ENCODE assay signal across 8 cellular contexts in genomic region chr9:100099722-100100042, GRCh38. TPM values are rescaled to one million over a fixed set of nuclear protein-coding genes. Genes with fewer than 3 reads are reported as not detected.
DNase-seq lines count a peak whose midpoint lies in the region; ATAC-seq and TF ChIP-seq lines count a peak whose summit lies in the region.

No MANE protein-coding gene starts in this region.

- no peak for TF ChIP-seq POLR2A in ovary (IDR thresholded peaks at IDR 0.05)

- DNase-seq in NCI-H345 treated with DMSO at 0.1 percent for 48 hours (lab: John Stamatoyannopoulos, UW; ENCODE audit: unreplicated experiment), result peak; percentile 49
- DNase-seq in NCI-H345 (lab: John Stamatoyannopoulos, UW), result no peak
- no peak for DNase-seq in foreskin keratinocyte
- peak in 3 of 5 donors; percentile 11 to 47 (median 31) for DNase-seq in ovary
- DNase-seq in NCI-H446 treated with DMSO at 0.1 percent for 48 hours (lab: John Stamatoyannopoulos, UW), result no peak
- no peak for DNase-seq in AG20443 (ENCODE audit: low spot score)

- 1% methylated on average over 10 of the region's 10 CpGs for WGBS in ovary, 3 donors

- no peak for TF ChIP-seq EP300 in ovary (IDR thresholded peaks at IDR 0.05)

- H3K27me3 ChIP-seq in foreskin keratinocyte (no peaks in the 10 kb centered on the region), ovary (no peaks in the 10 kb centered on the region)

- H3K4me3 ChIP-seq in WI38 (ENCODE audit: low read depth, low read length), result peak overlapping the region; percentile 89
- H3K4me3 ChIP-seq in ovary, result peak overlapping the region; percentile 63

- TF ChIP-seq CTCF in WI38 (IDR thresholded peaks at IDR 0.05; ENCODE audit: low read depth, low read length) (no peak), foreskin keratinocyte (conservative IDR thresholded peaks at IDR 0.05) (no peak), ovary (IDR thresholded peaks at IDR 0.05) (no peak)

- intact Hi-C loops in ovary (cut with DNase I), result no loop called here

- peaks cover 19% of the 10 kb centered on the region for H3K4me1 ChIP-seq in foreskin keratinocyte
- peaks cover 3% of the 10 kb centered on the region for H3K4me1 ChIP-seq in ovary (ENCODE audit: insufficient read depth)

- H3K36me3 ChIP-seq in ovary, result no peaks in the 10 kb centered on the region

- peak overlapping the region; percentile 55 for H3K27ac ChIP-seq in foreskin keratinocyte
- peak overlapping the region; percentile 50 to 79 for H3K27ac ChIP-seq in ovary

- H3K9me3 ChIP-seq in ovary, result no peaks in the 10 kb centered on the region

- ATAC-seq in HG03439 (IDR thresholded peaks at IDR 0.05; ENCODE audit: unreplicated experiment) (peak; percentile 4), foreskin keratinocyte (no peak)

RNA-seq across cellular contexts. Expression of gene INVS, which starts 0.6 kb away (rescaled TPM):
- 20.4 and 21.2 TPM in 2 replicates for total RNA-seq in foreskin keratinocyte
- polyA plus RNA-seq in foreskin keratinocyte, result 4.6 and 6.1 TPM in 2 replicates
- 10 to 100 TPM; 21.0 to 28.4 (median 23.3) TPM for total RNA-seq in ovary
- 10 to 100 TPM in 1 of 2 donors, 1 to 10 TPM in 1; 7.7 to 16.0 TPM for polyA plus RNA-seq in ovary

RNA-seq across cellular contexts. Expression of gene ERP44, which starts 0.9 kb away (rescaled TPM):
- total RNA-seq in foreskin keratinocyte (19.8 and 23.6 TPM in 2 replicates), ovary (10 to 100 TPM in 5 of 7 donors, 1 to 10 TPM in 2; 7.0 to 16.6 (median 11.8) TPM)
- polyA plus RNA-seq in foreskin keratinocyte (16.4 and 17.8 TPM in 2 replicates), ovary (10 to 100 TPM; 13.3 to 26.4 TPM)

Comparison
In these comparisons a context has a peak if more than half of its experiments do, and no peak if none do; other contexts are left out.
1. DNase-seq: peak in NCI-H345 treated with DMSO at 0.1 percent for 48 hours (single experiment) and ovary (3 of 5); none in NCI-H345 (single experiment), foreskin keratinocyte (0 of 2), NCI-H446 treated with DMSO at 0.1 percent for 48 hours (single experiment) and AG20443 (single experiment).